Comparison of ENCODE assay signal across 22 cellular contexts in the genomic region with DNA sequence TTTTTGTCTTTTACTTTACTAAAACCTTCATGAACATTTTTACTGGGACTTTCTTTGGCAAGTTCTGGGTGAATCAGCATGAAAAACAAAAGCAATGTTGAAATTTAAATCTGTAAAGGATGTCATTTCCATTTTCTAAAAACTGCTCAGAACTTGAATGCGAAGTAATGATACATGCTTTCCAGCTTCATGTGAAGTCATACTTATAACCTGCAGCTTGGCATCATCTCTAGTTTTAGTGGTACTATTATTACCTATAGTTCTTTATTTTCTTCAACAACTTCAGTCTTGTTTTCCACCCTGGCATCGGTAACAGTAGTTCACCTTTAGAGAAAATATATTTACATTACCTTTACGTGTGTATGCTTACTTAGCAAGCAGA.
DNase-seq lines count a peak whose midpoint lies in the region; ATAC-seq, FAIRE-seq and TF ChIP-seq lines count a peak whose summit lies in the region.
"Had no signal": no experiment of that assay in that cellular context is flagged by ENCODE, and none has a peak within 500 bp of the region (broad histone marks: within the 10 kb centered on the region; RNA-seq: fewer than 3 reads in every experiment).

No MANE protein-coding gene starts in this region.

- SMC1A ChIA-PET in GM12878 (lab: Charles Lee; ENCODE audit: uncharacterized antibody, unreplicated experiment) = no interaction called here

- H3K9ac ChIP-seq in GM12878 (ENCODE audit: control insufficient read depth, insufficient read depth, low read length) = no peak overlapping the region

- H3K9me3 Mint-ChIP-seq in activated CD4-positive, alpha-beta T cell treated with anti-CD3 and anti-CD28 coated beads, Interleukin-2, amount 10 ng/mL, durations not matched to agents 24 days and 14 days = peaks cover 16% of the 10 kb centered on the region
- peaks cover 5% of the 10 kb centered on the region for H3K9me3 Mint-ChIP-seq in stimulated activated effector memory CD8-positive, alpha-beta T cell treated with anti-CD3 and anti-CD28 coated beads, Interleukin-12 subunit alpha, Interleukin-12 subunit beta, amount 100 ng/mL, for 72 hours
- H3K9me3 Mint-ChIP-seq in immature natural killer cell = no peaks in the 10 kb centered on the region
- H3K9me3 Mint-ChIP-seq: CD8-positive, alpha-beta T cell had no signal

- no peak for TF ChIP-seq POLR2A in GM12878 (IDR thresholded peaks at IDR 0.05; ENCODE audit: low read depth, low read length)

- H3K79me2 ChIP-seq in GM12878 (ENCODE audit: control insufficient read depth, insufficient read depth, low read length) = no peaks in the 10 kb centered on the region

- no peak for TF ChIP-seq CTCF in GM12878 (IDR thresholded peaks at IDR 0.05 in 2 of 3, conservative IDR thresholded peaks at IDR 0.05 in 1 of 3; ENCODE audit: control insufficient read depth in 2 of 3, extremely low read depth in 1 of 3, insufficient read depth in 1 of 3, low read depth in 3 of 3, low read length in 3 of 3)

- H3K9me3 ChIP-seq in GM12878 (replicated peaks; ENCODE audit: control insufficient read depth, insufficient read depth, low read length) = no peaks in the 10 kb centered on the region; the same call in 2 of the 3 replicates
- H3K9me3 ChIP-seq: body of pancreas, lower lobe of right lung, Peyer's patch had no signal

- no TSS peak for BruUV-seq in GM12878 (replicated peaks; lab: Mats Ljungman, UMichigan)

- no peak overlapping the region for H3K27ac ChIP-seq in GM12878 (ENCODE audit: control insufficient read depth, insufficient read depth)
- H3K27ac ChIP-seq: body of pancreas, lower lobe of right lung, Peyer's patch, right atrium auricular region had no signal

- CTCF ChIA-PET in GM12878 (lab: Yijun Ruan, JAX) = no interaction called here

- H3K36me3 ChIP-seq in GM12878 (ENCODE audit: control insufficient read depth in 2 of 2, insufficient read depth in 2 of 2, low read length in 1 of 2) = no peaks in the 10 kb centered on the region
- H3K36me3 ChIP-seq: lower lobe of right lung, Peyer's patch, right atrium auricular region had no signal

- TF ChIP-seq RAD21 in GM12878 (IDR thresholded peaks at IDR 0.05; ENCODE audit: insufficient read depth, low read depth, low read length) = no peak

- intact Hi-C loops in activated CD4-positive, alpha-beta T cell treated with anti-CD3 and anti-CD28 coated beads, Interleukin-2, amount 10 ng/mL, durations not matched to agents 24 days and 14 days (cut with micrococcal nuclease) = loop anchor here (1.0 to 5.0 kb wide), 4 partner anchors 93 to 230 kb away; no protein-coding TSS in a partner anchor
- intact Hi-C loops in GM12878 (cut with micrococcal nuclease; ENCODE audit: unreplicated experiment) = loop anchor here (5.0 kb wide), 1 partner anchor 130 kb away; no protein-coding TSS in a partner anchor

- no peak overlapping the region for H3K4me3 ChIP-seq in GM12878
- H3K4me3 ChIP-seq: body of pancreas, lower lobe of right lung, Peyer's patch, right atrium auricular region had no signal

- H3K4me3 Mint-ChIP-seq in activated CD4-positive, alpha-beta T cell treated with anti-CD3 and anti-CD28 coated beads, Interleukin-2, amount 10 ng/mL, durations not matched to agents 24 days and 14 days = no peak overlapping the region
- H3K4me3 Mint-ChIP-seq in stimulated activated effector memory CD8-positive, alpha-beta T cell treated with anti-CD3 and anti-CD28 coated beads, Interleukin-12 subunit alpha, Interleukin-12 subunit beta, amount 100 ng/mL, for 72 hours = no peak overlapping the region
- no peak overlapping the region for H3K4me3 Mint-ChIP-seq in immature natural killer cell
- H3K4me3 Mint-ChIP-seq: CD8-positive, alpha-beta T cell; neural crest cell; WTC11 had no signal

- FAIRE-seq in GM12878 (lab: Jason Lieb, UNC) = no peak
- FAIRE-seq: A204.1, GM12891 had no signal

- no peaks in the 10 kb centered on the region for H4K20me1 ChIP-seq in GM12878 (ENCODE audit: control insufficient read depth, insufficient read depth)

- peaks cover 2% of the 10 kb centered on the region for H3K36me3 Mint-ChIP-seq in activated CD4-positive, alpha-beta T cell treated with anti-CD3 and anti-CD28 coated beads, Interleukin-2, amount 10 ng/mL, durations not matched to agents 24 days and 14 days (ENCODE audit: low read depth)
- no peaks in the 10 kb centered on the region for H3K36me3 Mint-ChIP-seq in stimulated activated effector memory CD8-positive, alpha-beta T cell treated with anti-CD3 and anti-CD28 coated beads, Interleukin-12 subunit alpha, Interleukin-12 subunit beta, amount 100 ng/mL, for 72 hours
- no peaks in the 10 kb centered on the region for H3K36me3 Mint-ChIP-seq in immature natural killer cell
- H3K36me3 Mint-ChIP-seq: CD8-positive, alpha-beta T cell; WTC11 had no signal

- H3K4me2 ChIP-seq in GM12878 (ENCODE audit: control insufficient read depth, insufficient read depth) = no peak overlapping the region

- no peaks in the 10 kb centered on the region for H3K4me1 ChIP-seq in GM12878 (ENCODE audit: control insufficient read depth, insufficient read depth, low read length)
- H3K4me1 ChIP-seq: body of pancreas, lower lobe of right lung, Peyer's patch, right atrium auricular region had no signal

- H3K27me3 ChIP-seq in GM12878 (replicated peaks in 1 of 2; ENCODE audit: control insufficient read depth in 2 of 2, insufficient read depth in 2 of 2, low read length in 1 of 2) = no peaks in the 10 kb centered on the region
- H3K27me3 ChIP-seq: body of pancreas, Peyer's patch, right atrium auricular region had no signal

- WGBS in GM12878 (ENCODE audit: insufficient coverage, insufficient replicate concordance, low lambda C conversion rate, missing lambda C conversion rate) = 1% methylated on average over 3 of the region's 3 CpGs

- no peaks in the 10 kb centered on the region for H3K27me3 Mint-ChIP-seq in activated CD4-positive, alpha-beta T cell treated with anti-CD3 and anti-CD28 coated beads, Interleukin-2, amount 10 ng/mL, durations not matched to agents 24 days and 14 days
- peaks cover 2 to 7% (median 2%) of the 10 kb centered on the region in 3 donors for H3K27me3 Mint-ChIP-seq in immature natural killer cell (ENCODE audit: low read depth in 3 of 3)

- H3K4me1 Mint-ChIP-seq in activated CD4-positive, alpha-beta T cell treated with anti-CD3 and anti-CD28 coated beads, Interleukin-2, amount 10 ng/mL, durations not matched to agents 24 days and 14 days = peaks cover 18% of the 10 kb centered on the region
- H3K4me1 Mint-ChIP-seq in stimulated activated effector memory CD8-positive, alpha-beta T cell treated with anti-CD3 and anti-CD28 coated beads, Interleukin-12 subunit alpha, Interleukin-12 subunit beta, amount 100 ng/mL, for 72 hours = peaks cover 18% of the 10 kb centered on the region
- H3K4me1 Mint-ChIP-seq in immature natural killer cell = no peaks in the 10 kb centered on the region
- H3K4me1 Mint-ChIP-seq: neural crest cell had no signal

- POLR2A ChIA-PET in GM12878 (lab: Charles Lee) = no interaction called here

- TF ChIP-seq EP300 in GM12878 (IDR thresholded peaks at IDR 0.05; ENCODE audit: borderline replicate concordance in 1 of 2, control insufficient read depth in 1 of 2, low read depth in 2 of 2, low read length in 2 of 2) = no peak

- in situ Hi-C loops in GM12878 (cut with MboI) = no loop called here

- no peak overlapping the region for H2AFZ ChIP-seq in GM12878 (ENCODE audit: control insufficient read depth, low read depth, low read length)

- no peak for DNase-seq in activated CD4-positive, alpha-beta T cell treated with anti-CD3 and anti-CD28 coated beads, Interleukin-2, amount 10 ng/mL, durations not matched to agents 24 days and 14 days
- no peak for DNase-seq in activated CD4-positive, alpha-beta T cell treated with anti-CD3 and anti-CD28 coated beads, Interleukin-2, amount 50 U/mL, for 48 hours
- DNase-seq in GM12878 (ENCODE audit: low read depth, low spot score) (no peak), immature natural killer cell (no peak), GM19238 (ENCODE audit: insufficient read length, low spot score) (no peak)
- no peak for DNase-seq in stimulated activated effector memory CD8-positive, alpha-beta T cell treated with anti-CD3 and anti-CD28 coated beads, Interleukin-12 subunit alpha, Interleukin-12 subunit beta, amount 100 ng/mL, for 72 hours (ENCODE audit: low spot score in 2 of 2)
- DNase-seq: body of pancreas; CD8-positive, alpha-beta T cell; effector CD4-positive, alpha-beta T cell; KG1; lower lobe of right lung; NCI-H1436 treated with DMSO at 0.1 percent for 48 hours; NCI-H524; Peyer's patch; stimulated activated CD4-positive, alpha-beta T cell treated with anti-CD3 and anti-CD28 coated beads, Interleukin-4, amount 100 ng/mL, for 1 hour had no signal

- peak; percentile 25 for ATAC-seq in HG02759 (IDR thresholded peaks at IDR 0.05; ENCODE audit: unreplicated experiment)
- peak; percentile 23; the same call in 1 of the 3 replicates for ATAC-seq in GM12878
- peak; percentile 88 for ATAC-seq in stimulated activated effector memory CD8-positive, alpha-beta T cell treated with anti-CD3 and anti-CD28 coated beads, Interleukin-12 subunit alpha, Interleukin-12 subunit beta, amount 100 ng/mL, for 72 hours
- ATAC-seq in GM18873 (IDR thresholded peaks at IDR 0.05; ENCODE audit: low FRiP score, unreplicated experiment) = no peak
- ATAC-seq: body of pancreas; CD8-positive, alpha-beta T cell; lower lobe of right lung; WTC11 had no signal

- RAD21 ChIA-PET in GM12878 (lab: Charles Lee; ENCODE audit: unreplicated experiment) = no interaction called here

- peak overlapping the region; percentile 89 for H3K27ac Mint-ChIP-seq in activated CD4-positive, alpha-beta T cell treated with anti-CD3 and anti-CD28 coated beads, Interleukin-2, amount 10 ng/mL, durations not matched to agents 24 days and 14 days
- peak overlapping the region; percentile 63 for H3K27ac Mint-ChIP-seq in stimulated activated effector memory CD8-positive, alpha-beta T cell treated with anti-CD3 and anti-CD28 coated beads, Interleukin-12 subunit alpha, Interleukin-12 subunit beta, amount 100 ng/mL, for 72 hours
- no peak overlapping the region for H3K27ac Mint-ChIP-seq in immature natural killer cell
- H3K27ac Mint-ChIP-seq: CD8-positive, alpha-beta T cell had no signal

TF ChIP-seq in GM12878, 131 proteins besides CTCF, POLR2A, EP300 and RAD21 (continues in another document):
- TF ChIP-seq GABPA (IDR thresholded peaks at IDR 0.05; ENCODE audit: low read depth) (0 out of 2 replicates have a peak, but pooled peaks have one; percentile 6), POU2F2 (IDR thresholded peaks at IDR 0.05; ENCODE audit: borderline replicate concordance, low read depth, low read length) (no peak)

Comparison
In these comparisons a context has a peak if more than half of its experiments do, and no peak if none do; other contexts are left out.
1. H3K27ac Mint-ChIP-seq: peak in activated CD4-positive, alpha-beta T cell treated with anti-CD3 and anti-CD28 coated beads, Interleukin-2, amount 10 ng/mL, durations not matched to agents 24 days and 14 days (single experiment) and stimulated activated effector memory CD8-positive, alpha-beta T cell treated with anti-CD3 and anti-CD28 coated beads, Interleukin-12 subunit alpha, Interleukin-12 subunit beta, amount 100 ng/mL, for 72 hours (single experiment); none in immature natural killer cell (0 of 6).